Comparison of ENCODE assay signal across 10 cellular contexts in genomic region chr5:135461752-135462151, GRCh38. TPM values are rescaled to one million over a fixed set of nuclear protein-coding genes. Genes with fewer than 3 reads are reported as not detected.
"Had no signal": no experiment of that assay in that cellular context is flagged by ENCODE, and none has a peak within 500 bp of the region (broad histone marks: within the 10 kb centered on the region; RNA-seq: fewer than 3 reads in every experiment).

No MANE protein-coding gene starts in this region.

- H3K4me3 ChIP-seq: ascending aorta, body of pancreas, SK-N-MC had no signal

- ATAC-seq: body of pancreas had no signal

- H3K27ac ChIP-seq: ascending aorta, body of pancreas, SK-N-MC, WERI-Rb-1 had no signal

- H3K36me3 ChIP-seq: ascending aorta, WERI-Rb-1 had no signal

- H3K9me3 ChIP-seq: ascending aorta, body of pancreas had no signal

- H3K27me3 ChIP-seq: ascending aorta, body of pancreas had no signal

- DNase-seq: NCI-H187 treated with DMSO at 0.1 percent for 48 hours had no signal

RNA-seq across cellular contexts. Expression of gene TIFAB, which starts 9.6 kb away (rescaled TPM):
- total RNA-seq: activated CD8-positive, alpha-beta T cell treated with anti-CD3 and anti-CD28 coated beads for 36 hours; activated T-cell treated with anti-CD3 and anti-CD28 coated beads, Interleukin-2, amount 50 U/mL, for 72 hours; activated T-helper 2 cell treated with anti-CD3 and anti-CD28 coated beads, Interferon-gamma antibody, Interleukin-2, Interleukin-4, amounts not matched to agents 10 μg/mL and 5 μg/mL and 100 μg/mL, durations not matched to agents 14 hours and 24 hours and 36 hours; ascending aorta; body of pancreas; PC-3 had no signal

RNA-seq across cellular contexts. Expression of gene DCANP1, which starts 14.6 kb away (rescaled TPM):
- total RNA-seq: activated CD8-positive, alpha-beta T cell treated with anti-CD3 and anti-CD28 coated beads for 36 hours; activated T-cell treated with anti-CD3 and anti-CD28 coated beads, Interleukin-2, amount 50 U/mL, for 72 hours; activated T-helper 2 cell treated with anti-CD3 and anti-CD28 coated beads, Interferon-gamma antibody, Interleukin-2, Interleukin-4, amounts not matched to agents 10 μg/mL and 5 μg/mL and 100 μg/mL, durations not matched to agents 14 hours and 24 hours and 36 hours; ascending aorta; PC-3; T-cell had no signal
